Comparison of ENCODE assay signal across 2 cellular contexts in genomic region chr5:872301-872700, GRCh38.
TF ChIP-seq lines count a peak whose summit lies in the region.

No MANE protein-coding gene starts in this region.

TF ChIP-seq in liver, 16 proteins besides CTCF, POLR2A, EP300 and RAD21:
- TF ChIP-seq ZBTB33 (IDR thresholded peaks at IDR 0.05) (no peak), FOXA2 (IDR thresholded peaks at IDR 0.05) (no peak), JUND (IDR thresholded peaks at IDR 0.05) (no peak), HNF4A (conservative IDR thresholded peaks at IDR 0.05) (no peak), NR2F2 (IDR thresholded peaks at IDR 0.05) (peak; percentile 75), RXRA (IDR thresholded peaks at IDR 0.05) (peak; percentile 60 to 61), MAX (IDR thresholded peaks at IDR 0.05) (no peak), SP1 (IDR thresholded peaks at IDR 0.05) (no peak), FOXA1 (IDR thresholded peaks at IDR 0.05) (no peak), EGR1 (IDR thresholded peaks at IDR 0.05; ENCODE audit: low read depth in 2 of 2) (no peak), HNF4G (IDR thresholded peaks at IDR 0.05) (no peak), YY1 (IDR thresholded peaks at IDR 0.05) (no peak), REST (IDR thresholded peaks at IDR 0.05) (no peak), ATF3 (IDR thresholded peaks at IDR 0.05) (no peak), GABPA (IDR thresholded peaks at IDR 0.05 in 1 of 2, conservative IDR thresholded peaks at IDR 0.05 in 1 of 2) (peak in 1 of 2 donors; percentile 39), TAF1 (conservative IDR thresholded peaks at IDR 0.05) (no peak)

TF ChIP-seq in HepG2, 621 proteins besides CTCF, POLR2A, EP300 and RAD21:
- TF ChIP-seq JARID2 (CRISPR knock-in tag; IDR thresholded peaks at IDR 0.05; ENCODE audit: insufficient replicate concordance) = no peak
- no peak for TF ChIP-seq PAX8 (CRISPR knock-in tag; IDR thresholded peaks at IDR 0.05; ENCODE audit: borderline replicate concordance)
- TF ChIP-seq FOSL2 (CRISPR knock-in tag; IDR thresholded peaks at IDR 0.05) = no peak
- TF ChIP-seq ZNF12 (CRISPR knock-in tag; IDR thresholded peaks at IDR 0.05) = no peak
- TF ChIP-seq JUNB (CRISPR knock-in tag; IDR thresholded peaks at IDR 0.05; ENCODE audit: borderline replicate concordance) = no peak
- no peak for TF ChIP-seq NFAT5 (CRISPR knock-in tag; IDR thresholded peaks at IDR 0.05)
TF ChIP-seq in HepG2: peak in this region for 0.
